Comparison of ENCODE assay signal across 11 cellular contexts in the genomic region with DNA sequence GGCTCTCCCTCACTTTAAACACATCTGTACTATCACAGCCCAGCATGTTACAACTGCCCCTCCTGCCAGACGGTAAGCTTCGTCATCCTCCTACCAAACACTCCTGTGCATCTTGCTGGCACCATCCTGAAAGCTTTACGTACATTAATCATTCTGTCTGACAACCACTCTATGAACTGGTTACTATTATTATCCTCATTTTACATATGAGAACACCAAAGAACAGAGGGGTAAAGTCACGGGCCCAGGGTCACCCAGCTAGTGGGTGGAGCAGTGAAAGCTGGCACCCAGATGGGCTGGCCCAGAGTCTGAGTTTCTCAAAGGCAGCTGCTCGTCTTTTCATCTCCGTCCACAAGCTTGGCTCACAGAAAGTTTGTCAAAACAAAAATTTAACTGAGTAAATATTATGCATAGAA. TPM values are rescaled to one million over a fixed set of nuclear protein-coding genes. Genes with fewer than 3 reads are reported as not detected.
DNase-seq lines count a peak whose midpoint lies in the region; ATAC-seq and TF ChIP-seq lines count a peak whose summit lies in the region.
"Had no signal": no experiment of that assay in that cellular context is flagged by ENCODE, and none has a peak within 500 bp of the region (broad histone marks: within the 10 kb centered on the region; RNA-seq: fewer than 3 reads in every experiment).

No MANE protein-coding gene starts in this region.

- H3K9me3 ChIP-seq in neutrophil: no peaks in the 10 kb centered on the region

- peak; percentile 55 for DNase-seq in NCI-H446 treated with DMSO at 0.1 percent for 48 hours (lab: John Stamatoyannopoulos, UW)
- peak; percentile 72 for DNase-seq in dermis blood vessel endothelial cell
- DNase-seq: activated CD4-positive, alpha-beta T cell treated with anti-CD3 and anti-CD28 coated beads for 36 hours; activated naive CD4-positive, alpha-beta T cell treated with anti-CD3 and anti-CD28 coated beads, Interleukin-2, amount 50 U/mL, for 16 hours; endodermal cell had no signal

- no peaks in the 10 kb centered on the region for H3K27me3 ChIP-seq in neutrophil

- ATAC-seq in HG02852 (IDR thresholded peaks at IDR 0.05; ENCODE audit: unreplicated experiment) (no peak), GM19395 (IDR thresholded peaks at IDR 0.05; ENCODE audit: unreplicated experiment) (no peak), GM21390 (IDR thresholded peaks at IDR 0.05; ENCODE audit: unreplicated experiment) (no peak), HG03439 (IDR thresholded peaks at IDR 0.05; ENCODE audit: unreplicated experiment) (no peak)
- ATAC-seq: activated CD4-positive, alpha-beta T cell treated with anti-CD3 and anti-CD28 coated beads for 36 hours had no signal

- no peak overlapping the region for H3K4me3 ChIP-seq in neutrophil (ENCODE audit: low read depth in 1 of 2, low read length in 1 of 2)

- H3K27ac ChIP-seq in C4-2B (peak overlapping the region; percentile 7; the same call in 1 of the 2 replicates), neutrophil (peak overlapping the region; percentile 1)

- H3K36me3 ChIP-seq in neutrophil: peaks cover 10% of the 10 kb centered on the region

- TF ChIP-seq CTCF in C4-2B (conservative IDR thresholded peaks at IDR 0.05) (no peak), neutrophil (IDR thresholded peaks at IDR 0.05) (no peak)

- peaks cover 26% of the 10 kb centered on the region in 2 experiments for H3K4me1 ChIP-seq in neutrophil (ENCODE audit: control insufficient read depth in 1 of 2, insufficient read depth in 1 of 2, low read depth in 1 of 2, low read length in 1 of 2)

RNA-seq across cellular contexts. Expression of gene PLA2G6, which starts 9.6 kb away (rescaled TPM):
- total RNA-seq in dermis blood vessel endothelial cell: 4.6 and 10.6 TPM in 2 replicates

RNA-seq across cellular contexts. Expression of gene MAFF, which starts 29.8 kb away (rescaled TPM):
- 96.3 and 164 TPM in 2 replicates for total RNA-seq in dermis blood vessel endothelial cell
